Comparison of ENCODE assay signal across 1 cellular context in genomic region chr14:52286659-52287649, GRCh38.
TF ChIP-seq lines count a peak whose summit lies in the region.

No MANE protein-coding gene starts in this region.

TF ChIP-seq in GM23338, 12 proteins besides CTCF, POLR2A, EP300 and RAD21:
- TF ChIP-seq ZNF462 (CRISPR knock-in tag; IDR thresholded peaks at IDR 0.05) (no peak), NANOG (IDR thresholded peaks at IDR 0.05; ENCODE audit: borderline replicate concordance) (no peak), ZNF331 (CRISPR knock-in tag; IDR thresholded peaks at IDR 0.05; ENCODE audit: low read depth) (no peak), ZNF114 (CRISPR knock-in tag; IDR thresholded peaks at IDR 0.05) (no peak), EZH2phosphoT487 (IDR thresholded peaks at IDR 0.05; ENCODE audit: unreplicated experiment) (no peak), REST (IDR thresholded peaks at IDR 0.05; ENCODE audit: unreplicated experiment) (no peak), EZH2 (IDR thresholded peaks at IDR 0.05; ENCODE audit: low read depth, unreplicated experiment) (no peak), ETS1 (IDR thresholded peaks at IDR 0.05) (no peak), CREB1 (CRISPR knock-in tag; IDR thresholded peaks at IDR 0.05; ENCODE audit: low read depth) (no peak), POLR2AphosphoS5 (IDR thresholded peaks at IDR 0.05; ENCODE audit: low read depth) (no peak), STAT1 (IDR thresholded peaks at IDR 0.05; ENCODE audit: unreplicated experiment) (no peak), JUNB (IDR thresholded peaks at IDR 0.05; ENCODE audit: unreplicated experiment) (no peak)
TF ChIP-seq in GM23338: peak in this region for 0.
